ENCODE assay signal across 8 cellular contexts in the genomic region with DNA sequence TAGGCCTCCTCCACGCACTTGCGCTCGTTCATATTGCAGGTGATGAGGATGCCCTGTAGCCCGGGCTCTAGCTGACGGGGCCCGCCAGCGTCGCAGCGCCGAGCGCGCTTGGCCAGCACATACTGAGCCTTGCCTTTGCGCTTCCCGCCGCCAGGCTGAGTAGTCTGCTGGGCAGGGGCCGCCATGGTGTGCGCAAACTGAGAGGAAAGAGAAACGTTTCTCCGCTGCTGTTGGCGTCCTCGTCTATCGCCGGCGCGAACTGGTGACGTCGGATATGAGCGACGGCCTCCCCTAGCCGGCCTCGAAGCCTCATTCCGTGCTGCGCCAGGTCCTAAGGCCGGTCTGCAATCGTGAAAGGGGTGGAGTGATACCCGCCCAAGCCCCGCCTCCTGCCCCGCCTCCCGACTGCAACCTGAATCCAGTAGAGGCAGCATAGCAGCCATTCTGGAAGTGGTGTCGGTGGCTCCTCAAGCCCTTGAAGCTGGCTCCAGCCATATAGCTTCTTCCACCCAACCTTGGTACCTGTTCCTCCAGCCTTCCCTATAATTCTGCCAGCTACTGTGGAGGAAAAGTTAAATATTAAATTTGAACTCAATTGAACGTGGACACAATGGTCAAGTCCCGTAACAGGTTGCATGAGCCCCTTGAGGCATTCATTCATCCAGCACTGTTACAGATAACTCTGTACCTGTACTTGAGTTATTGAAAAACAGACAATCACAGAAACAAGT. TPM values are rescaled to one million over a fixed set of nuclear protein-coding genes. Genes with fewer than 3 reads are reported as not detected.
DNase-seq lines count a peak whose midpoint lies in the region; ATAC-seq and TF ChIP-seq lines count a peak whose summit lies in the region.

A gene with protein sequence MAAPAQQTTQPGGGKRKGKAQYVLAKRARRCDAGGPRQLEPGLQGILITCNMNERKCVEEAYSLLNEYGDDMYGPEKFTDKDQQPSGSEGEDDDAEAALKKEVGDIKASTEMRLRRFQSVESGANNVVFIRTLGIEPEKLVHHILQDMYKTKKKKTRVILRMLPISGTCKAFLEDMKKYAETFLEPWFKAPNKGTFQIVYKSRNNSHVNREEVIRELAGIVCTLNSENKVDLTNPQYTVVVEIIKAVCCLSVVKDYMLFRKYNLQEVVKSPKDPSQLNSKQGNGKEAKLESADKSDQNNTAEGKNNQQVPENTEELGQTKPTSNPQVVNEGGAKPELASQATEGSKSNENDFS (minus strand): TSS at position 264 of the 731 bp plus-strand sequence. CDS start 79 bp downstream, at position 185.

- H3K4me1 ChIP-seq in left lung = peaks cover 9 to 30% of the 10 kb centered on the region in 2 donors

- no peaks in the 10 kb centered on the region for H3K27me3 ChIP-seq in left lung

- peaks cover 4 to 23% of the 10 kb centered on the region in 2 donors for H3K36me3 ChIP-seq in left lung

- TF ChIP-seq CTCF in C4-2B (conservative IDR thresholded peaks at IDR 0.05) (peak; percentile 5; the same call in 1 of the 2 replicates), left lung (IDR thresholded peaks at IDR 0.05) (no peak)

- H3K27ac ChIP-seq in C4-2B (peak within 1 kb of the TSS; percentile 94), left lung (peak within 1 kb of the TSS; percentile 93 to 99)

- DNase-seq in NCI-H69 (lab: John Stamatoyannopoulos, UW) = peak; percentile 97
- DNase-seq in activated CD4-positive, alpha-beta T cell treated with anti-CD3 and anti-CD28 coated beads, Interleukin-2, amount 50 U/mL, for 1 hour = peak; percentile 99
- DNase-seq in dedifferentiated amniotic fluid mesenchymal stem cell (ENCODE audit: extremely low spot score) = peak; percentile 96
- DNase-seq in left lung = peak; percentile 98 to 99
- peak; percentile 96 for DNase-seq in stimulated activated CD4-positive, alpha-beta T cell treated with anti-CD3 and anti-CD28 coated beads, Interleukin-2, amount 100 ng/mL, for 4 hours (ENCODE audit: low read depth)

- H3K9me3 ChIP-seq in left lung = peaks cover 0 to 6% of the 10 kb centered on the region in 2 donors

- peak within 1 kb of the TSS; percentile 70 to 85 for H3K4me3 ChIP-seq in left lung

- intact Hi-C loops in left lung (cut with DNase I) = no loop called here

- ATAC-seq in GM19351 (IDR thresholded peaks at IDR 0.05; ENCODE audit: unreplicated experiment) = peak; percentile 89
- ATAC-seq in HG03520 (IDR thresholded peaks at IDR 0.05; ENCODE audit: unreplicated experiment) = peak; percentile 81
- peak; percentile 97 for ATAC-seq in left lung

RNA-seq across cellular contexts. Expression of the gene that starts here (rescaled TPM):
- 10 to 100 TPM; 31.0 to 32.7 TPM for total RNA-seq in left lung

Comparison
In these comparisons a context has a peak if more than half of its experiments do, and no peak if none do; other contexts are left out.
1. Peak in every context shown above with its lines: DNase-seq, ATAC-seq, H3K4me3 ChIP-seq and H3K27ac ChIP-seq.